Comparison of ENCODE assay signal across 8 cellular contexts in genomic region chr19:11535792-11536595, GRCh38. TPM values are rescaled to one million over a fixed set of nuclear protein-coding genes. Genes with fewer than 3 reads are reported as not detected.
DNase-seq lines count a peak whose midpoint lies in the region; ATAC-seq and TF ChIP-seq lines count a peak whose summit lies in the region.

No MANE protein-coding gene starts in this region.

- peak overlapping the region; percentile 94 for H3K27ac Mint-ChIP-seq in nephron progenitor cell

- H3K27me3 Mint-ChIP-seq in nephron progenitor cell (ENCODE audit: low read depth, poor library complexity): peaks cover 31% of the 10 kb centered on the region

- TF ChIP-seq RAD21 in Ishikawa (IDR thresholded peaks at IDR 0.05; ENCODE audit: low read depth): peak; percentile 20; the same call in 1 of the 2 replicates

- ATAC-seq in GM18907 (IDR thresholded peaks at IDR 0.05; ENCODE audit: unreplicated experiment) (peak; percentile 51), RWPE2 (ENCODE audit: low read depth) (peak; percentile 48; the same call in 2 of the 3 replicates)

- peak; percentile 32; the same call in 1 of the 2 replicates for TF ChIP-seq EP300 in Ishikawa (IDR thresholded peaks at IDR 0.05; ENCODE audit: borderline replicate concordance)

- H3K27ac ChIP-seq in AG04450 (ENCODE audit: low read depth, low read length) (peak overlapping the region; percentile 81), RWPE2 (ENCODE audit: poor library complexity, severe bottlenecking) (no peak overlapping the region)

- DNase-seq in AG04450 (ENCODE audit: low read depth, low spot score) (peak; percentile 70), RWPE2 (ENCODE audit: low spot score) (no peak), fibroblast of the conjunctiva (ENCODE audit: low read depth) (peak; percentile 79), nephron progenitor cell (peak; percentile 96)
- DNase-seq in activated effector memory CD4-positive, alpha-beta T cell treated with Interleukin-2 at 50 U/mL for 16 hours: peak; percentile 71
- DNase-seq in stimulated activated naive CD4-positive, alpha-beta T cell treated with Interleukin-2 at 50 U/mL for 16 hours (lab: John Stamatoyannopoulos, UW): peak; percentile 84

- peaks cover 14% of the 10 kb centered on the region for H3K4me1 ChIP-seq in RWPE2 (ENCODE audit: insufficient read depth, poor library complexity, severe bottlenecking)

- peaks cover 31% of the 10 kb centered on the region for H3K4me1 Mint-ChIP-seq in nephron progenitor cell

- CTCF ChIA-PET in AG04450 (lab: Charles Lee): interaction anchor here (0.6 to 2.3 kb wide), 25 partner anchors 8 to 1079 kb away, joined by 3 to 22 read pairs (median 5); partner anchors contain the start of gene ELOF1

- no peaks in the 10 kb centered on the region for H3K36me3 Mint-ChIP-seq in nephron progenitor cell (ENCODE audit: low read depth)

- no peaks in the 10 kb centered on the region for H3K36me3 ChIP-seq in RWPE2 (ENCODE audit: low read depth)

- H3K27me3 ChIP-seq in AG04450 (ENCODE audit: control insufficient read depth, insufficient read depth, low read length) (no peaks in the 10 kb centered on the region), RWPE2 (ENCODE audit: insufficient read depth, poor library complexity, severe bottlenecking) (no peaks in the 10 kb centered on the region)

- peak overlapping the region; percentile 50 for H3K4me3 ChIP-seq in AG04450 (ENCODE audit: low read depth, low read length)
- H3K4me3 ChIP-seq in RWPE2 (ENCODE audit: severe bottlenecking): no peak overlapping the region

- H3K4me3 Mint-ChIP-seq in nephron progenitor cell: peak overlapping the region; percentile 87

- POLR2A ChIA-PET in AG04450 (lab: Yijun Ruan, JAX): interaction anchor here (1.1 kb wide), 2 partner anchors 23 to 155 kb away, joined by 3 read pairs; partner anchors contain the start of gene ELOF1

- no peaks in the 10 kb centered on the region for H3K9me3 ChIP-seq in AG04450 (ENCODE audit: control insufficient read depth, insufficient read depth, low read length)
- no peaks in the 10 kb centered on the region for H3K9me3 ChIP-seq in RWPE2 (ENCODE audit: severe bottlenecking)

- H3K9me3 Mint-ChIP-seq in nephron progenitor cell: no peaks in the 10 kb centered on the region

- peak; percentile 82 for TF ChIP-seq CTCF in AG04450 (IDR thresholded peaks at IDR 0.05; ENCODE audit: low read depth, low read length)
- TF ChIP-seq CTCF in RWPE2 (IDR thresholded peaks at IDR 0.05; ENCODE audit: poor library complexity, severe bottlenecking): peak; percentile 95
- peak; percentile 88 for TF ChIP-seq CTCF in nephron progenitor cell (IDR thresholded peaks at IDR 0.05)

TF ChIP-seq in Ishikawa, 13 proteins besides CTCF, POLR2A, EP300 and RAD21:
- TF ChIP-seq TAF1 (IDR thresholded peaks at IDR 0.05; ENCODE audit: low read depth): peak; percentile 27; the same call in 1 of the 2 replicates
- TF ChIP-seq CREB1 (IDR thresholded peaks at IDR 0.05; ENCODE audit: low read depth): peak; percentile 83
- peak; percentile 56; the same call in 1 of the 2 replicates for TF ChIP-seq EGR1 (IDR thresholded peaks at IDR 0.05)
- peak; percentile 35; the same call in 1 of the 2 replicates for TF ChIP-seq NFIC (IDR thresholded peaks at IDR 0.05)
- no peak; the same call in 1 of the 2 replicates for TF ChIP-seq TEAD4 (IDR thresholded peaks at IDR 0.05)
- peak; percentile 87 for TF ChIP-seq ZBTB7A (IDR thresholded peaks at IDR 0.05; ENCODE audit: low read depth)
- TF ChIP-seq, protein P1, sequence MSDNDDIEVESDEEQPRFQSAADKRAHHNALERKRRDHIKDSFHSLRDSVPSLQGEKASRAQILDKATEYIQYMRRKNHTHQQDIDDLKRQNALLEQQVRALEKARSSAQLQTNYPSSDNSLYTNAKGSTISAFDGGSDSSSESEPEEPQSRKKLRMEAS (IDR thresholded peaks at IDR 0.05): peak; percentile 43; the same call in 1 of the 2 replicates
- no peak for TF ChIP-seq YY1 (IDR thresholded peaks at IDR 0.05; ENCODE audit: low read depth)

RNA-seq across cellular contexts. Expression of gene CNN1, which starts 2.7 kb away (rescaled TPM):
- polyA plus RNA-seq in AG04450 (2011; rRNA removed): 99.6 and 108 TPM in 2 replicates
- polyA minus RNA-seq in AG04450 (2011; rRNA and poly(A)+ RNA removed): 50.6 and 61.5 TPM in 2 replicates

RNA-seq across cellular contexts. Expression of gene ECSIT, which starts 7.1 kb away (rescaled TPM):
- polyA plus RNA-seq in AG04450 (2011; rRNA removed): 28.2 and 29.3 TPM in 2 replicates
- polyA minus RNA-seq in AG04450 (2011; rRNA and poly(A)+ RNA removed): 55.4 and 56.3 TPM in 2 replicates

RNA-seq across cellular contexts. Expression of gene ELOF1, which starts 23.0 kb away (rescaled TPM):
- 51.7 and 60.4 TPM in 2 replicates for polyA plus RNA-seq in AG04450 (2011; rRNA removed)
- 34.0 and 51.4 TPM in 2 replicates for polyA minus RNA-seq in AG04450 (2011; rRNA and poly(A)+ RNA removed)

RNA-seq across cellular contexts. Expression of gene ZNF653, which starts 30.4 kb away (rescaled TPM):
- polyA plus RNA-seq in AG04450 (2011; rRNA removed): 1.7 and 2.1 TPM in 2 replicates
- polyA minus RNA-seq in AG04450 (2011; rRNA and poly(A)+ RNA removed): 3.4 and 3.5 TPM in 2 replicates

RNA-seq across cellular contexts. Expression of gene ACP5, which starts 41.5 kb away (rescaled TPM):
- 3.0 and 4.0 TPM in 2 replicates for polyA plus RNA-seq in AG04450 (2011; rRNA removed)
- polyA minus RNA-seq in AG04450 (2011; rRNA and poly(A)+ RNA removed): 1.6 and 1.7 TPM in 2 replicates
